1 cellular context compared by ENCODE assay signal in genomic region chr13:110107568-110108347, GRCh38.
TF ChIP-seq lines count a peak whose summit lies in the region.

No MANE protein-coding gene starts in this region.

TF ChIP-seq in HCT116, 20 proteins besides CTCF, POLR2A, EP300 and RAD21 (continued from another document):
- no peak for TF ChIP-seq REST (IDR thresholded peaks at IDR 0.05; ENCODE audit: low read depth)
- TF ChIP-seq JUND (IDR thresholded peaks at IDR 0.05): no peak
- TF ChIP-seq ZBTB33 (IDR thresholded peaks at IDR 0.05; ENCODE audit: extremely low read depth, insufficient replicate concordance, low read length): no peak
- TF ChIP-seq ATF3 (IDR thresholded peaks at IDR 0.05): no peak
- TF ChIP-seq EZH2phosphoT487 (IDR thresholded peaks at IDR 0.05; ENCODE audit: borderline replicate concordance): no peak
- no peak for TF ChIP-seq SP1 (IDR thresholded peaks at IDR 0.05; ENCODE audit: low read depth)
TF ChIP-seq in HCT116: peak in this region for 0.
